Comparison of ENCODE assay signal across 11 cellular contexts in genomic region chr3:106206613-106207012, GRCh38.
A peak's percentile ranks its signal among the peaks of the same experiment; 100 is the strongest.
DNase-seq lines count a peak whose midpoint lies in the region; ATAC-seq, FAIRE-seq and TF ChIP-seq lines count a peak whose summit lies in the region.
"Had no signal": no experiment of that assay in that cellular context is flagged by ENCODE, and none has a peak within 500 bp of the region (broad histone marks: within the 10 kb centered on the region; RNA-seq: fewer than 3 reads in every experiment).

No MANE protein-coding gene starts in this region.

- H3K9me3 Mint-ChIP-seq in activated T-cell treated with anti-CD3 and anti-CD28 coated beads, Interleukin-2, amount 50 U/mL, for 4 hours = peaks cover 10% of the 10 kb centered on the region
- H3K9me3 Mint-ChIP-seq in CD14-positive monocyte = peaks cover 0 to 4% (median 2%) of the 10 kb centered on the region in 7 donors

- H3K4me1 Mint-ChIP-seq in activated T-cell treated with anti-CD3 and anti-CD28 coated beads, Interleukin-2, amount 50 U/mL, for 4 hours (ENCODE audit: low read depth) = peaks cover 53% of the 10 kb centered on the region
- peaks cover 17% of the 10 kb centered on the region for H3K4me1 Mint-ChIP-seq in CD14-positive monocyte

- H3K27ac ChIP-seq in OCI-LY3 (ENCODE audit: low read length) = no peak overlapping the region
- peak overlapping the region; percentile 32 for H3K27ac ChIP-seq in endothelial cell of umbilical vein (ENCODE audit: insufficient read depth, low read depth, low read length)
- H3K27ac ChIP-seq: ovary had no signal

- no peaks in the 10 kb centered on the region for H3K36me3 ChIP-seq in OCI-LY3 (replicated peaks; ENCODE audit: low read depth, low read length)
- H3K36me3 ChIP-seq in endothelial cell of umbilical vein (ENCODE audit: control insufficient read depth in 2 of 2, extremely low read depth in 1 of 2, insufficient read depth in 2 of 2, low read length in 2 of 2) = no peaks in the 10 kb centered on the region
- H3K36me3 ChIP-seq: ovary, transverse colon had no signal

- peak; percentile 22 to 28 for ATAC-seq in activated T-cell treated with anti-CD3 and anti-CD28 coated beads, Interleukin-2, amount 50 U/mL, for 4 hours
- peak; percentile 78 for ATAC-seq in stimulated activated naive CD8-positive, alpha-beta T cell treated with anti-CD3 and anti-CD28 coated beads, Interleukin-15, Interleukin-2, amounts not matched to agents 100 U/mL and 50 U/mL, for 24 hours
- ATAC-seq in HG03095 (IDR thresholded peaks at IDR 0.05; ENCODE audit: unreplicated experiment) = no peak

- H3K79me2 ChIP-seq in OCI-LY3 (ENCODE audit: low read length) (no peaks in the 10 kb centered on the region), endothelial cell of umbilical vein (ENCODE audit: control insufficient read depth, insufficient read depth, low read length) (no peaks in the 10 kb centered on the region)

- H3K4me2 ChIP-seq in OCI-LY3 (ENCODE audit: low read length) = peak overlapping the region; percentile 42
- H3K4me2 ChIP-seq in endothelial cell of umbilical vein (ENCODE audit: insufficient read depth, low read length) = peak overlapping the region; percentile 87

- H2AFZ ChIP-seq in OCI-LY3 (ENCODE audit: low read depth, low read length) = no peak overlapping the region
- H2AFZ ChIP-seq in endothelial cell of umbilical vein (ENCODE audit: low read depth, low read length) = peak overlapping the region; percentile 92

- TF ChIP-seq POLR2A in endothelial cell of umbilical vein (IDR thresholded peaks at IDR 0.05; ENCODE audit: low read depth, low read length) = no peak

- H3K9ac ChIP-seq in OCI-LY3 (ENCODE audit: low read length) = no peak overlapping the region
- H3K9ac ChIP-seq in endothelial cell of umbilical vein (replicated peaks; ENCODE audit: extremely low read depth, insufficient read depth, low read length) = no peak overlapping the region

- POLR2A ChIA-PET in endothelial cell of umbilical vein (lab: Charles Lee) = interaction anchor here (0.5 kb wide), 1 partner anchor 124 kb away, joined by 3 read pairs; no protein-coding TSS in a partner anchor

- intact Hi-C loops in endothelial cell of umbilical vein (cut with micrococcal nuclease) (loop anchor here (2.0 to 10.0 kb wide), 4 partner anchors 338 to 658 kb away; partner anchors contain the start of gene CBLB), CD14-positive monocyte (cut with micrococcal nuclease) (no loop called here)

- dilution Hi-C loops in endothelial cell of umbilical vein (cut with MboI; ENCODE audit: extremely low pct_ligation_motif_present, low sequenced_read_pairs) = no loop called here

- H3K27me3 Mint-ChIP-seq in activated T-cell treated with anti-CD3 and anti-CD28 coated beads, Interleukin-2, amount 50 U/mL, for 4 hours (ENCODE audit: low read depth) = no peaks in the 10 kb centered on the region
- no peaks in the 10 kb centered on the region for H3K27me3 Mint-ChIP-seq in CD14-positive monocyte (ENCODE audit: low read depth in 3 of 3)

- H3K4me1 ChIP-seq in OCI-LY3 (ENCODE audit: low read length) = peaks cover 12% of the 10 kb centered on the region
- peaks cover 16% of the 10 kb centered on the region for H3K4me1 ChIP-seq in endothelial cell of umbilical vein (ENCODE audit: control insufficient read depth, extremely low read depth, insufficient read depth, low read length)

- H3K27me3 ChIP-seq in OCI-LY3 (ENCODE audit: low read depth, low read length) = 0 out of 2 replicates have a peak, but pooled peaks cover 3% of the 10 kb centered on the region
- H3K27me3 ChIP-seq in endothelial cell of umbilical vein (ENCODE audit: control insufficient read depth in 2 of 2, insufficient read depth in 2 of 2, low read length in 2 of 2) = no peaks in the 10 kb centered on the region
- H3K27me3 ChIP-seq: ovary, transverse colon had no signal

- peak overlapping the region; percentile 71 for H3K4me3 Mint-ChIP-seq in activated T-cell treated with anti-CD3 and anti-CD28 coated beads, Interleukin-2, amount 50 U/mL, for 4 hours
- H3K4me3 Mint-ChIP-seq in CD14-positive monocyte = peak overlapping the region in 1 of 2 donors; percentile 75

- H3K27ac Mint-ChIP-seq in CD14-positive monocyte = no peak overlapping the region

- H3K9me1 ChIP-seq in endothelial cell of umbilical vein (replicated peaks; ENCODE audit: control insufficient read depth, extremely low read depth, insufficient read depth, low read length) = no peaks in the 10 kb centered on the region

- peaks cover 5% of the 10 kb centered on the region for H3K36me3 Mint-ChIP-seq in activated T-cell treated with anti-CD3 and anti-CD28 coated beads, Interleukin-2, amount 50 U/mL, for 4 hours (ENCODE audit: insufficient read depth)
- no peaks in the 10 kb centered on the region for H3K36me3 Mint-ChIP-seq in CD14-positive monocyte

- TF ChIP-seq CTCF in OCI-LY3 (IDR thresholded peaks at IDR 0.05; ENCODE audit: low read depth, low read length) (no peak), endothelial cell of umbilical vein (IDR thresholded peaks at IDR 0.05; ENCODE audit: extremely low read depth in 1 of 2, insufficient read depth in 1 of 2, low read depth in 1 of 2, low read length in 2 of 2) (no peak), CD14-positive monocyte (IDR thresholded peaks at IDR 0.05) (no peak)

- H3K4me3 ChIP-seq in OCI-LY3 (ENCODE audit: low read length) (peak overlapping the region; percentile 41), endothelial cell of umbilical vein (replicated peaks in 1 of 3; ENCODE audit: insufficient read depth in 1 of 3, low read depth in 1 of 3, low read length in 3 of 3) (peak overlapping the region in 1 of 3 experiments; percentile 35)
- H3K4me3 ChIP-seq: ovary, transverse colon had no signal

- no peaks in the 10 kb centered on the region for H4K20me1 ChIP-seq in OCI-LY3 (ENCODE audit: insufficient read depth, low read length)
- H4K20me1 ChIP-seq in endothelial cell of umbilical vein (replicated peaks; ENCODE audit: control insufficient read depth, extremely low read depth, insufficient read depth, low read length) = no peaks in the 10 kb centered on the region

- BruUV-seq in endothelial cell of umbilical vein (replicated peaks; lab: Mats Ljungman, UMichigan) = no TSS peak

- H3K9me3 ChIP-seq in OCI-LY3 (ENCODE audit: insufficient read depth, low read length) = no peaks in the 10 kb centered on the region
- no peaks in the 10 kb centered on the region for H3K9me3 ChIP-seq in endothelial cell of umbilical vein (replicated peaks; ENCODE audit: control insufficient read depth, insufficient read depth, low read length)
- H3K9me3 ChIP-seq: ovary, transverse colon had no signal

- CTCF ChIA-PET in endothelial cell of umbilical vein (lab: Charles Lee) = interaction anchor here (0.7 to 3.2 kb wide), 6 partner anchors 9 to 518 kb away, joined by 3 to 12 read pairs (median 4); no protein-coding TSS in a partner anchor

- FAIRE-seq in endothelial cell of umbilical vein (lab: Jason Lieb, UNC) = no peak

- no peak for DNase-seq in activated T-cell treated with anti-CD3 and anti-CD28 coated beads, Interleukin-2, amount 50 U/mL, for 4 hours
- DNase-seq in activated T-cell treated with anti-CD3 and anti-CD28 coated beads, Interleukin-2, amount 50 U/mL, for 1 hour = no peak
- DNase-seq in endothelial cell of umbilical vein (ENCODE audit: low read depth, low spot score) = peak; percentile 44
- DNase-seq in stimulated activated naive CD8-positive, alpha-beta T cell treated with anti-CD3 and anti-CD28 coated beads, Interleukin-15, Interleukin-2, amounts not matched to agents 100 U/mL and 50 U/mL, for 24 hours = no peak
- DNase-seq in CD14-positive monocyte (ENCODE audit: low spot score) = no peak
- DNase-seq in DMS79 (lab: John Stamatoyannopoulos, UW) = no peak
- DNase-seq: activated CD4-positive, CD25-positive, alpha-beta regulatory T cell treated with anti-CD3 and anti-CD28 coated beads, Interleukin-2, amount 50 U/mL, for 72 hours; ovary; transverse colon had no signal

TF ChIP-seq in endothelial cell of umbilical vein, 7 proteins besides CTCF, POLR2A, EP300 and RAD21:
- TF ChIP-seq POLR2AphosphoS5 (IDR thresholded peaks at IDR 0.05; ENCODE audit: insufficient read depth, low read depth, low read length) (no peak), MAX (IDR thresholded peaks at IDR 0.05; ENCODE audit: insufficient read depth, insufficient read length) (no peak), JUN (IDR thresholded peaks at IDR 0.05; ENCODE audit: borderline replicate concordance, insufficient read depth, insufficient read length, low read depth) (no peak), GATA2 (IDR thresholded peaks at IDR 0.05; ENCODE audit: insufficient read depth, insufficient read length, low read depth, low read length) (no peak), FOS (IDR thresholded peaks at IDR 0.05; ENCODE audit: borderline replicate concordance, insufficient read depth, low read length) (no peak), MYC (IDR thresholded peaks at IDR 0.05; ENCODE audit: low read depth, low read length) (no peak), EZH2 (IDR thresholded peaks at IDR 0.05; ENCODE audit: borderline replicate concordance, low read depth, low read length, severe bottlenecking) (no peak)
